ENCODE assay signal across 11 cellular contexts in genomic region chr4:94472056-94472826, GRCh38. TPM values are rescaled to one million over a fixed set of nuclear protein-coding genes. Genes with fewer than 3 reads are reported as not detected.
DNase-seq lines count a peak whose midpoint lies in the region; ATAC-seq and TF ChIP-seq lines count a peak whose summit lies in the region.
"Had no signal": no experiment of that assay in that cellular context is flagged by ENCODE, and none has a peak within 500 bp of the region (broad histone marks: within the 10 kb centered on the region; RNA-seq: fewer than 3 reads in every experiment).

No MANE protein-coding gene starts in this region.

- DNase-seq in GM23248 (peak; percentile 90), NCI-H748 (lab: John Stamatoyannopoulos, UW; ENCODE audit: unreplicated experiment) (peak; percentile 67), epithelial cell of prostate (ENCODE audit: low read depth, low spot score) (no peak), gastrocnemius medialis (no peak), smooth muscle cell (lab: John Stamatoyannopoulos, UW; ENCODE audit: unreplicated experiment) (no peak), NCI-H1694 (lab: John Stamatoyannopoulos, UW) (no peak), endodermal cell (no peak)
- DNase-seq: activated CD4-positive, alpha-beta T cell treated with anti-CD3 and anti-CD28 coated beads for 48 hours; MM.1S; RPMI8226 had no signal

- H3F3A ChIP-seq in GM23248 (ENCODE audit: insufficient read depth): peaks cover 22% of the 10 kb centered on the region
- H3F3A ChIP-seq in smooth muscle cell (ENCODE audit: low read depth): peaks cover 5% of the 10 kb centered on the region

- intact Hi-C loops in gastrocnemius medialis (cut with DNase I; ENCODE audit: low total_unique reads): no loop called here

- H3K9me3 ChIP-seq in GM23248 (ENCODE audit: low read depth) (no peaks in the 10 kb centered on the region), gastrocnemius medialis (no peaks in the 10 kb centered on the region), smooth muscle cell (replicated peaks; ENCODE audit: low read depth) (no peaks in the 10 kb centered on the region), endodermal cell (ENCODE audit: control insufficient read depth, low read length) (peaks cover 23% of the 10 kb centered on the region)

- H3K4me3 ChIP-seq in GM23248 (no peak overlapping the region), gastrocnemius medialis (no peak overlapping the region), smooth muscle cell (no peak overlapping the region), endodermal cell (ENCODE audit: low read length) (no peak overlapping the region)

- H3K79me2 ChIP-seq in GM23248 (ENCODE audit: insufficient read depth) (peaks cover 100% of the 10 kb centered on the region), smooth muscle cell (ENCODE audit: low read depth) (peaks cover 100% of the 10 kb centered on the region)

- H3K27me3 ChIP-seq in GM23248 (replicated peaks; ENCODE audit: insufficient read depth) (no peaks in the 10 kb centered on the region), gastrocnemius medialis (no peaks in the 10 kb centered on the region), smooth muscle cell (ENCODE audit: low read depth) (no peaks in the 10 kb centered on the region), endodermal cell (ENCODE audit: control insufficient read depth, insufficient read depth, low read length, poor library complexity, severe bottlenecking) (no peaks in the 10 kb centered on the region)

- H2AFZ ChIP-seq in GM23248 (no peak overlapping the region), smooth muscle cell (ENCODE audit: low read depth) (no peak overlapping the region)

- no peaks in the 10 kb centered on the region for H3K27me3 Mint-ChIP-seq in endodermal cell (ENCODE audit: insufficient read depth)
- H3K27me3 Mint-ChIP-seq: activated naive CD8-positive, alpha-beta T cell had no signal

- H3K27ac ChIP-seq in GM23248: peak overlapping the region; percentile 55
- H3K27ac ChIP-seq in epithelial cell of prostate: peak overlapping the region; percentile 4
- H3K27ac ChIP-seq in gastrocnemius medialis: peak overlapping the region; percentile 86 to 99 (median 96)
- no peak overlapping the region for H3K27ac ChIP-seq in smooth muscle cell (ENCODE audit: low read depth)
- no peak overlapping the region for H3K27ac ChIP-seq in endodermal cell (ENCODE audit: low read depth, low read length)

- TF ChIP-seq POLR2A in gastrocnemius medialis (IDR thresholded peaks at IDR 0.05): no peak

- H3K4me3 Mint-ChIP-seq in endodermal cell: no peak overlapping the region
- H3K4me3 Mint-ChIP-seq: activated naive CD8-positive, alpha-beta T cell had no signal

- peaks cover 15% of the 10 kb centered on the region for H3K4me1 Mint-ChIP-seq in endodermal cell

- 29 to 32% methylated on average over 5 of the region's 5 CpGs for WGBS in GM23248 (ENCODE audit: low coverage in 1 of 2, low lambda C conversion rate in 2 of 2, missing lambda C conversion rate in 2 of 2), 2 experiments
- 93% methylated on average over 5 of the region's 5 CpGs for WGBS in smooth muscle cell (ENCODE audit: low lambda C conversion rate)
- 95% methylated on average over 5 of the region's 5 CpGs; no CpG with 5 or more reads in 1 of the 2 experiments for WGBS in endodermal cell (ENCODE audit: insufficient coverage in 1 of 2, insufficient read length in 1 of 2), 2 experiments

- H3K9me3 Mint-ChIP-seq in endodermal cell: peaks cover 22% of the 10 kb centered on the region

- H4K20me1 ChIP-seq in GM23248 (ENCODE audit: insufficient read depth) (no peaks in the 10 kb centered on the region), smooth muscle cell (ENCODE audit: low read depth) (peaks cover 71% of the 10 kb centered on the region)

- in situ Hi-C loops in GM23248 (cut with MboI): no loop called here
- in situ Hi-C loops in gastrocnemius medialis (cut with MboI; ENCODE audit: low sequenced_read_pairs in 4 of 4): no loop called here

- H3K9me2 ChIP-seq in GM23248 (ENCODE audit: insufficient read depth): no peaks in the 10 kb centered on the region

- H3K4me1 ChIP-seq in GM23248 (ENCODE audit: insufficient read depth) (peaks cover 31% of the 10 kb centered on the region), gastrocnemius medialis (peaks cover 59 to 92% of the 10 kb centered on the region in 2 donors), smooth muscle cell (ENCODE audit: low read depth) (no peaks in the 10 kb centered on the region), endodermal cell (ENCODE audit: control insufficient read depth, insufficient read depth, low read length) (no peaks in the 10 kb centered on the region)

- peaks cover 31% of the 10 kb centered on the region for H3K36me3 Mint-ChIP-seq in endodermal cell (ENCODE audit: low read depth)

- TF ChIP-seq CTCF in gastrocnemius medialis (IDR thresholded peaks at IDR 0.05 in 4 of 5, conservative IDR thresholded peaks at IDR 0.05 in 1 of 5) (no peak), smooth muscle cell (IDR thresholded peaks at IDR 0.05; ENCODE audit: borderline replicate concordance, insufficient read depth, poor library complexity, severe bottlenecking) (no peak), endodermal cell (conservative IDR thresholded peaks at IDR 0.05) (no peak)

- H3K9ac ChIP-seq in GM23248 (no peak overlapping the region), smooth muscle cell (ENCODE audit: low read depth) (no peak overlapping the region), endodermal cell (ENCODE audit: extremely low read depth, low read length, poor library complexity, severe bottlenecking) (no peak overlapping the region)

- ATAC-seq in gastrocnemius medialis: no peak

- H3K36me3 ChIP-seq in GM23248 (ENCODE audit: low read depth) (no peaks in the 10 kb centered on the region), gastrocnemius medialis (no peaks in the 10 kb centered on the region), smooth muscle cell (ENCODE audit: low read depth) (no peaks in the 10 kb centered on the region), endodermal cell (ENCODE audit: control insufficient read depth, insufficient read depth, low read length) (peaks cover 32% of the 10 kb centered on the region)

- H3K27ac Mint-ChIP-seq in endodermal cell: no peak overlapping the region
- H3K27ac Mint-ChIP-seq: activated naive CD8-positive, alpha-beta T cell had no signal

- peak overlapping the region; percentile 16 for H3K4me2 ChIP-seq in GM23248 (ENCODE audit: unreplicated experiment)
- H3K4me2 ChIP-seq in smooth muscle cell: no peak overlapping the region

RNA-seq across cellular contexts. Expression of gene PDLIM5, which starts 20.5 kb away (rescaled TPM):
- total RNA-seq in GM23248 (2014; rRNA removed; shearing (Covaris generic)): 115 and 185 TPM in 2 replicates
- polyA plus RNA-seq in GM23248 (2016; fragmentation: Nextera tagmentation; extraction: Ambion mirVana) (147 and 149 TPM in 2 replicates), smooth muscle cell (129 and 144 TPM in 2 replicates)
- total RNA-seq in gastrocnemius medialis (100 to 1,000 TPM; 473 to 833 (median 673) TPM), smooth muscle cell (150 and 182 TPM in 2 replicates), endodermal cell (100 to 1,000 TPM in 1 of 2 donors, 10 to 100 TPM in 1; 91.0 to 149 TPM)
- polyA plus RNA-seq in endodermal cell (2013, experiment 1 of 2): 59.0 TPM
- 48.0 TPM for polyA plus RNA-seq in endodermal cell (2013, experiment 2 of 2)

Comparison
In these comparisons a context has a peak if more than half of its experiments do, and no peak if none do; other contexts are left out.
1. DNase-seq: peak in GM23248 (single experiment) and NCI-H748 (single experiment); none in epithelial cell of prostate (single experiment), gastrocnemius medialis (0 of 2), smooth muscle cell (single experiment), NCI-H1694 (single experiment) and endodermal cell (single experiment).
2. H3K27ac ChIP-seq: peak in GM23248 (single experiment), epithelial cell of prostate (single experiment) and gastrocnemius medialis (4 of 4); none in smooth muscle cell (single experiment) and endodermal cell (single experiment).